10 cellular contexts compared by ENCODE assay signal in genomic region chr1:16162163-16162822, GRCh38. TPM values are rescaled to one million over a fixed set of nuclear protein-coding genes. Genes with fewer than 3 reads are reported as not detected.
DNase-seq lines count a peak whose midpoint lies in the region; ATAC-seq and TF ChIP-seq lines count a peak whose summit lies in the region.
"Had no signal": no experiment of that assay in that cellular context is flagged by ENCODE, and none has a peak within 500 bp of the region (broad histone marks: within the 10 kb centered on the region; RNA-seq: fewer than 3 reads in every experiment).

No MANE protein-coding gene starts in this region.

- TF ChIP-seq CTCF in right atrium auricular region (IDR thresholded peaks at IDR 0.05): no peak
- TF ChIP-seq CTCF in upper lobe of right lung (IDR thresholded peaks at IDR 0.05): no peak

- no peaks in the 10 kb centered on the region for H3K27me3 ChIP-seq in right cardiac atrium (ENCODE audit: control insufficient read depth, insufficient read depth)
- H3K27me3 ChIP-seq in right atrium auricular region: no peaks in the 10 kb centered on the region
- H3K27me3 ChIP-seq in upper lobe of right lung: no peaks in the 10 kb centered on the region

- 54% methylated on average over 32 of the region's 32 CpGs for WGBS in right cardiac atrium

- H3K36me3 ChIP-seq in right atrium auricular region (no peaks in the 10 kb centered on the region), upper lobe of right lung (no peaks in the 10 kb centered on the region)

- intact Hi-C loops in right cardiac atrium (cut with DNase I): no loop called here
- intact Hi-C loops in activated naive CD4-positive, alpha-beta T cell treated with anti-CD3 and anti-CD28 coated beads for 36 hours (cut with micrococcal nuclease): loop anchor here (10.0 kb wide), 3 partner anchors 203 to 637 kb away; partner anchors contain the start of genes CASP9, DNAJC16 and SZRD1
- intact Hi-C loops in upper lobe of right lung (cut with DNase I): no loop called here

- H3K27ac Mint-ChIP-seq in activated naive CD4-positive, alpha-beta T cell treated with anti-CD3 and anti-CD28 coated beads for 36 hours: no peak overlapping the region
- no peak overlapping the region for H3K27ac Mint-ChIP-seq in natural killer cell treated with Interleukin-12 subunit alpha and Interleukin-12 subunit beta and Interleukin-15 and Interleukin-18, amount 100 ng/mL, for 72 hours

- H3K4me1 ChIP-seq in right cardiac atrium (ENCODE audit: control insufficient read depth, insufficient read depth, low read length) (no peaks in the 10 kb centered on the region), right atrium auricular region (peaks cover 0 to 18% of the 10 kb centered on the region in 2 donors), upper lobe of right lung (no peaks in the 10 kb centered on the region)

- no peak overlapping the region for H3K27ac ChIP-seq in right cardiac atrium (ENCODE audit: low read length)
- H3K27ac ChIP-seq in right atrium auricular region: no peak overlapping the region
- no peak overlapping the region for H3K27ac ChIP-seq in upper lobe of right lung
- H3K27ac ChIP-seq: 22Rv1 had no signal

- CTCF ChIA-PET in activated naive CD4-positive, alpha-beta T cell treated with anti-CD3 and anti-CD28 coated beads for 36 hours (lab: Charles Lee): interaction anchor here (0.9 kb wide), 1 partner anchor 11 kb away, joined by 6 read pairs; no protein-coding TSS in a partner anchor

- no peaks in the 10 kb centered on the region for H3K27me3 Mint-ChIP-seq in activated naive CD4-positive, alpha-beta T cell treated with anti-CD3 and anti-CD28 coated beads for 36 hours (ENCODE audit: low read depth)
- H3K27me3 Mint-ChIP-seq in natural killer cell treated with Interleukin-12 subunit alpha and Interleukin-12 subunit beta and Interleukin-15 and Interleukin-18, amount 100 ng/mL, for 72 hours: peaks cover 28 to 33% of the 10 kb centered on the region in 2 donors

- peak overlapping the region; percentile 48 for H3K4me3 Mint-ChIP-seq in activated naive CD4-positive, alpha-beta T cell treated with anti-CD3 and anti-CD28 coated beads for 36 hours
- H3K4me3 Mint-ChIP-seq in natural killer cell treated with Interleukin-12 subunit alpha and Interleukin-12 subunit beta and Interleukin-15 and Interleukin-18, amount 100 ng/mL, for 72 hours: no peak overlapping the region

- H3K9me3 Mint-ChIP-seq in activated naive CD4-positive, alpha-beta T cell treated with anti-CD3 and anti-CD28 coated beads for 36 hours: no peaks in the 10 kb centered on the region
- no peaks in the 10 kb centered on the region for H3K9me3 Mint-ChIP-seq in natural killer cell treated with Interleukin-12 subunit alpha and Interleukin-12 subunit beta and Interleukin-15 and Interleukin-18, amount 100 ng/mL, for 72 hours

- H3K4me1 Mint-ChIP-seq in activated naive CD4-positive, alpha-beta T cell treated with anti-CD3 and anti-CD28 coated beads for 36 hours (ENCODE audit: low read depth): peaks cover 56% of the 10 kb centered on the region
- H3K4me1 Mint-ChIP-seq in natural killer cell treated with Interleukin-12 subunit alpha and Interleukin-12 subunit beta and Interleukin-15 and Interleukin-18, amount 100 ng/mL, for 72 hours (ENCODE audit: low read depth in 2 of 2): peaks cover 15 to 20% of the 10 kb centered on the region in 2 donors

- H3K9me3 ChIP-seq in right cardiac atrium (ENCODE audit: control insufficient read depth, low read length): no peaks in the 10 kb centered on the region
- no peaks in the 10 kb centered on the region for H3K9me3 ChIP-seq in right atrium auricular region
- H3K9me3 ChIP-seq in upper lobe of right lung: no peaks in the 10 kb centered on the region
- H3K9me3 ChIP-seq: SK-N-SH had no signal

- peak in 2 of 3 donors; percentile 53 to 67 for DNase-seq in right cardiac atrium
- DNase-seq in right atrium auricular region (ENCODE audit: low spot score): no peak
- peak; percentile 69 for DNase-seq in activated naive CD4-positive, alpha-beta T cell treated with anti-CD3 and anti-CD28 coated beads for 36 hours
- no peak for DNase-seq in natural killer cell treated with Interleukin-12 subunit alpha and Interleukin-12 subunit beta and Interleukin-15 and Interleukin-18, amount 100 ng/mL, for 72 hours (ENCODE audit: low spot score)
- no peak for DNase-seq in upper lobe of right lung
- no peak for DNase-seq in NCI-H1092 treated with DMSO at 0.1 percent for 48 hours (lab: John Stamatoyannopoulos, UW)
- DNase-seq in SKM-1 treated with dmso at 0.1 percent for 144 hours (lab: John Stamatoyannopoulos, UW; ENCODE audit: unreplicated experiment): no peak
- DNase-seq in NCI-H524 (lab: John Stamatoyannopoulos, UW): no peak
- DNase-seq: SK-N-SH had no signal

- H3K36me3 Mint-ChIP-seq in activated naive CD4-positive, alpha-beta T cell treated with anti-CD3 and anti-CD28 coated beads for 36 hours (ENCODE audit: low read depth): no peaks in the 10 kb centered on the region
- H3K36me3 Mint-ChIP-seq in natural killer cell treated with Interleukin-12 subunit alpha and Interleukin-12 subunit beta and Interleukin-15 and Interleukin-18, amount 100 ng/mL, for 72 hours: no peaks in the 10 kb centered on the region

- no peak overlapping the region for H3K4me3 ChIP-seq in right cardiac atrium (ENCODE audit: low read length)
- H3K4me3 ChIP-seq in right atrium auricular region: no peak overlapping the region
- no peak overlapping the region for H3K4me3 ChIP-seq in upper lobe of right lung

- ATAC-seq in right cardiac atrium (peak; percentile 7 to 12), upper lobe of right lung (peak; percentile 14)
- peak; percentile 47 to 51 for ATAC-seq in natural killer cell treated with Interleukin-12 subunit alpha and Interleukin-12 subunit beta and Interleukin-15 and Interleukin-18, amount 100 ng/mL, for 72 hours

RNA-seq across cellular contexts. Expression of gene EPHA2, which starts 6.4 kb away (rescaled TPM):
- total RNA-seq in right cardiac atrium (10 to 100 TPM in 2 of 4 donors, 1 to 10 TPM in 2; 6.4 to 15.7 (median 9.8) TPM), right atrium auricular region (10 to 100 TPM; 17.5 to 43.5 TPM), upper lobe of right lung (44.8 TPM)
- polyA plus RNA-seq in right cardiac atrium: 8.6 TPM
- total RNA-seq in activated naive CD4-positive, alpha-beta T cell treated with anti-CD3 and anti-CD28 coated beads for 36 hours: under 1 TPM; 0.29 to 0.54 TPM
- not detected for total RNA-seq in natural killer cell treated with Interleukin-12 subunit alpha and Interleukin-12 subunit beta and Interleukin-15 and Interleukin-18, amount 100 ng/mL, for 72 hours

RNA-seq across cellular contexts. Expression of gene ARHGEF19, which starts 50.2 kb away (rescaled TPM):
- total RNA-seq in right cardiac atrium (1 to 10 TPM; 2.2 to 4.3 (median 3.2) TPM), right atrium auricular region (1 to 10 TPM; 1.5 to 4.8 TPM), upper lobe of right lung (11.9 TPM)
- 2.7 TPM for polyA plus RNA-seq in right cardiac atrium
- total RNA-seq in activated naive CD4-positive, alpha-beta T cell treated with anti-CD3 and anti-CD28 coated beads for 36 hours: 1 to 10 TPM; 5.3 to 5.9 TPM
- total RNA-seq in natural killer cell treated with Interleukin-12 subunit alpha and Interleukin-12 subunit beta and Interleukin-15 and Interleukin-18, amount 100 ng/mL, for 72 hours: 10 to 100 TPM; 13.0 to 14.0 TPM

Comparison
In these comparisons a context has a peak if more than half of its experiments do, and no peak if none do; other contexts are left out.
1. DNase-seq: peak in right cardiac atrium (2 of 3) and activated naive CD4-positive, alpha-beta T cell treated with anti-CD3 and anti-CD28 coated beads for 36 hours (single experiment); none in right atrium auricular region (single experiment), natural killer cell treated with Interleukin-12 subunit alpha and Interleukin-12 subunit beta and Interleukin-15 and Interleukin-18, amount 100 ng/mL, for 72 hours (single experiment), upper lobe of right lung (single experiment), NCI-H1092 treated with DMSO at 0.1 percent for 48 hours (single experiment), SKM-1 treated with dmso at 0.1 percent for 144 hours (single experiment) and NCI-H524 (0 of 2).
2. RNA of gene EPHA2, which starts 6.4 kb away (total RNA-seq): 44.8 TPM in upper lobe of right lung (single experiment), 17.5 to 43.5 TPM in right atrium auricular region and 6.4 to 15.7 TPM in right cardiac atrium; 0.29 to 0.54 TPM in activated naive CD4-positive, alpha-beta T cell treated with anti-CD3 and anti-CD28 coated beads for 36 hours and not detected in natural killer cell treated with Interleukin-12 subunit alpha and Interleukin-12 subunit beta and Interleukin-15 and Interleukin-18, amount 100 ng/mL, for 72 hours; every median in the first group is over 4 times any median in the second.
3. Peak in every context shown above with its lines, with median percentiles within 50 percentile points of each other: ATAC-seq.